11 cellular contexts compared by ENCODE assay signal in the genomic region with DNA sequence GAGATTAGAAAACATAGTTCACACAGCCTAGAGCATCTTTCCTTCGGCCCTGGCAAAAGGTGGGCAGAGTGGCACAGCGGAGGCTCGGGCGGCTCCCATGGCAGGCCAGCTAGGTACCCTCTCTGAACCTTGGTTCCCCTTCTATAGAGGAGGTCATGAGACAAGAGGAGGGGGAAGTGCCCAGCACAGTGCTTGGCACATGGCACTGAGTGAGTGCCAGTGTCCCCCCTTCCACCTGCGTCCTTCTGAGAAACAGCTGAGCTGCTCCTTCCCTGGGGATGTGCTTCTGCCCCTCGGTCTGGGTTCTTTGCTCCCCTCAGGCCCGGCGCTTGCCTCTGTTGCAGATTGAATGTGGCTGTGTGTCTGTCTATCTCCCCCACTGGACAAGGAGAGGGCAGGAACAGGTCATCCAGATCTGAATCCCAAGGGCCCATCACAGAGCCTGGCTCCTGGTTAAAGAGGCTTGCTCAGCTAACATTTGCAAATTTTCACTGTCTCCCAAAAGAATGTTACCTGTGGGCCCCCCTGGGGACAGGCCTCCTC.
A peak's percentile ranks its signal among the peaks of the same experiment; 100 is the strongest.
DNase-seq lines count a peak whose midpoint lies in the region; ATAC-seq and TF ChIP-seq lines count a peak whose summit lies in the region.
"Had no signal": no experiment of that assay in that cellular context is flagged by ENCODE, and none has a peak within 500 bp of the region (broad histone marks: within the 10 kb centered on the region; RNA-seq: fewer than 3 reads in every experiment).

No MANE protein-coding gene starts in this region.

- peak overlapping the region; percentile 58 for H2BK15ac ChIP-seq in mesenchymal stem cell (ENCODE audit: low read depth, poor library complexity, severe bottlenecking)

- H3K27me3 ChIP-seq in mesenchymal stem cell (ENCODE audit: control insufficient read depth in 1 of 2, insufficient read depth in 1 of 2, low read length in 2 of 2), result peaks cover 44 to 48% of the 10 kb centered on the region in 2 experiments
- H3K27me3 ChIP-seq in tibial artery, result peaks cover 0 to 5% of the 10 kb centered on the region in 2 donors
- H3K27me3 ChIP-seq in left lung, result peaks cover 0 to 31% of the 10 kb centered on the region in 2 donors

- POLR2A ChIA-PET in T-cell (lab: Charles Lee), result interaction anchor here in 1 of 2 donors (0.6 kb wide), 1 partner anchor 20 kb away, joined by 5 read pairs; no protein-coding TSS in a partner anchor

- ATAC-seq in HG03457 (IDR thresholded peaks at IDR 0.05; ENCODE audit: unreplicated experiment), result no peak
- no peak for ATAC-seq in left lung
- ATAC-seq in T-cell (replicated peaks in 1 of 4), result no peak

- H4K8ac ChIP-seq in mesenchymal stem cell (ENCODE audit: low read length), result peak overlapping the region; percentile 92

- H3K36me3 Mint-ChIP-seq in brain (no peaks in the 10 kb centered on the region), T-cell (no peaks in the 10 kb centered on the region)

- H3K36me3 ChIP-seq in mesenchymal stem cell (ENCODE audit: control insufficient read depth in 1 of 2, insufficient read depth in 2 of 2, low read depth in 1 of 2, low read length in 2 of 2), result no peaks in the 10 kb centered on the region
- no peaks in the 10 kb centered on the region for H3K36me3 ChIP-seq in tibial artery
- no peaks in the 10 kb centered on the region for H3K36me3 ChIP-seq in left lung
- H3K36me3 ChIP-seq: HAP-1 had no signal

- H2BK12ac ChIP-seq in mesenchymal stem cell (ENCODE audit: low read length in 2 of 2), result peak overlapping the region; percentile 22 to 88

- H2BK5ac ChIP-seq in mesenchymal stem cell (ENCODE audit: low read depth, low read length, poor library complexity, severe bottlenecking), result no peak overlapping the region

- peak overlapping the region in 1 of 2 experiments; percentile 85 for H3K4me3 ChIP-seq in mesenchymal stem cell (ENCODE audit: insufficient read depth in 1 of 2, low read depth in 1 of 2, low read length in 2 of 2)
- H3K4me3 ChIP-seq in tibial artery, result peak overlapping the region; percentile 39 to 48
- H3K4me3 ChIP-seq in left lung, result no peak overlapping the region

- intact Hi-C loops in tibial artery (cut with DNase I; ENCODE audit: low total_unique reads) (no loop called here), left lung (cut with DNase I) (no loop called here)

- peak overlapping the region in 3 of 5 experiments; percentile 37 to 87 (median 57) for H3K27ac Mint-ChIP-seq in brain
- H3K27ac Mint-ChIP-seq in T-cell, result no peak overlapping the region
- H3K27ac Mint-ChIP-seq: activated T-cell treated with anti-CD3 and anti-CD28 coated beads, Interleukin-2, amount 50 U/mL, for 72 hours had no signal

- CTCF ChIA-PET in T-cell (lab: Charles Lee), result no interaction called here

- peak overlapping the region; percentile 63 to 91 for H3K18ac ChIP-seq in mesenchymal stem cell (ENCODE audit: low read depth in 1 of 2, low read length in 2 of 2)

- H3K27me3 Mint-ChIP-seq in brain (peaks cover 37% of the 10 kb centered on the region), T-cell (peaks cover 42 to 46% of the 10 kb centered on the region in 2 donors)

- no peak overlapping the region for H2BK120ac ChIP-seq in mesenchymal stem cell (ENCODE audit: low read depth, low read length)

- H3K9me3 ChIP-seq in mesenchymal stem cell (ENCODE audit: control insufficient read depth, low read length) (peaks cover 8% of the 10 kb centered on the region), tibial artery (peaks cover 0 to 4% (median 0%) of the 10 kb centered on the region in 3 donors), left lung (no peaks in the 10 kb centered on the region)
- H3K9me3 ChIP-seq: HAP-1 had no signal

- peaks cover 30% of the 10 kb centered on the region for H3K4me1 Mint-ChIP-seq in brain
- H3K4me1 Mint-ChIP-seq in T-cell, result peaks cover 0 to 7% (median 2%) of the 10 kb centered on the region in 3 donors

- H3K9me3 Mint-ChIP-seq in brain (peaks cover 0 to 8% (median 2%) of the 10 kb centered on the region in 5 experiments), T-cell (no peaks in the 10 kb centered on the region)
- H3K9me3 Mint-ChIP-seq: activated T-cell treated with anti-CD3 and anti-CD28 coated beads, Interleukin-2, amount 50 U/mL, for 72 hours had no signal

- H4K91ac ChIP-seq in mesenchymal stem cell (ENCODE audit: low read length), result no peak overlapping the region

- peak; percentile 32 for DNase-seq in activated CD8-positive, alpha-beta memory T cell treated with anti-CD3 and anti-CD28 coated beads, Interleukin-2, amount 50 U/mL, for 48 hours
- no peak for DNase-seq in activated CD8-positive, alpha-beta memory T cell treated with anti-CD3 and anti-CD28 coated beads, Interleukin-2, amount 50 U/mL, for 4 hours
- no peak for DNase-seq in mesenchymal stem cell
- DNase-seq in tibial artery, result no peak
- DNase-seq in left lung, result no peak
- DNase-seq in T-cell, result no peak
- DNase-seq: activated CD4-positive, CD25-positive, alpha-beta regulatory T cell; activated T-cell treated with anti-CD3 and anti-CD28 coated beads, Interleukin-2, amount 50 U/mL, for 72 hours had no signal

- H3K27ac ChIP-seq in mesenchymal stem cell (ENCODE audit: low read length, poor library complexity, severe bottlenecking) (no peak overlapping the region), tibial artery (no peak overlapping the region), left lung (no peak overlapping the region)

- peaks cover 18% of the 10 kb centered on the region for H3K4me1 ChIP-seq in mesenchymal stem cell (ENCODE audit: control insufficient read depth, insufficient read depth, low read depth, low read length)
- peaks cover 0 to 22% (median 14%) of the 10 kb centered on the region in 4 donors for H3K4me1 ChIP-seq in tibial artery
- H3K4me1 ChIP-seq in left lung, result peaks cover 7 to 14% of the 10 kb centered on the region in 2 donors
- H3K4me1 ChIP-seq: HAP-1 had no signal

- H3K14ac ChIP-seq in mesenchymal stem cell (ENCODE audit: low read length in 2 of 2), result peak overlapping the region in 1 of 2 experiments; percentile 90

- WGBS in mesenchymal stem cell, result 84% methylated on average over 6 of the region's 8 CpGs

- H2AK5ac ChIP-seq in mesenchymal stem cell (ENCODE audit: low read length, severe bottlenecking), result no peak overlapping the region

- H3K9ac ChIP-seq in mesenchymal stem cell (ENCODE audit: low read length), result no peak overlapping the region

- no peak for TF ChIP-seq CTCF in brain (conservative IDR thresholded peaks at IDR 0.05)
- no peak for TF ChIP-seq CTCF in tibial artery (IDR thresholded peaks at IDR 0.05)
- no peak for TF ChIP-seq CTCF in left lung (IDR thresholded peaks at IDR 0.05)

- peak overlapping the region; percentile 60 to 76 for H3K4ac ChIP-seq in mesenchymal stem cell (ENCODE audit: low read depth in 1 of 2, low read length in 2 of 2)

- peak overlapping the region; percentile 43 for H2AFZ ChIP-seq in mesenchymal stem cell (ENCODE audit: low read depth, low read length)

- H3K79me1 ChIP-seq in mesenchymal stem cell (replicated peaks; ENCODE audit: low read length, poor library complexity, severe bottlenecking), result no peaks in the 10 kb centered on the region

- no peak overlapping the region for H3K4me2 ChIP-seq in mesenchymal stem cell (ENCODE audit: low read length, poor library complexity, severe bottlenecking)

- peak overlapping the region in 2 of 5 experiments; percentile 75 to 79 for H3K4me3 Mint-ChIP-seq in brain
- no peak overlapping the region for H3K4me3 Mint-ChIP-seq in T-cell

- H3K23ac ChIP-seq in mesenchymal stem cell (ENCODE audit: low read length in 2 of 2), result no peak overlapping the region

Comparison
In these comparisons a context has a peak if more than half of its experiments do, and no peak if none do; other contexts are left out.
1. H3K27ac Mint-ChIP-seq: peak in brain (3 of 5); none in T-cell (0 of 2).
2. H3K4me3 ChIP-seq: peak in tibial artery (2 of 2); none in left lung (0 of 2).